Comparison of ENCODE assay signal across 1 cellular context in the genomic region with DNA sequence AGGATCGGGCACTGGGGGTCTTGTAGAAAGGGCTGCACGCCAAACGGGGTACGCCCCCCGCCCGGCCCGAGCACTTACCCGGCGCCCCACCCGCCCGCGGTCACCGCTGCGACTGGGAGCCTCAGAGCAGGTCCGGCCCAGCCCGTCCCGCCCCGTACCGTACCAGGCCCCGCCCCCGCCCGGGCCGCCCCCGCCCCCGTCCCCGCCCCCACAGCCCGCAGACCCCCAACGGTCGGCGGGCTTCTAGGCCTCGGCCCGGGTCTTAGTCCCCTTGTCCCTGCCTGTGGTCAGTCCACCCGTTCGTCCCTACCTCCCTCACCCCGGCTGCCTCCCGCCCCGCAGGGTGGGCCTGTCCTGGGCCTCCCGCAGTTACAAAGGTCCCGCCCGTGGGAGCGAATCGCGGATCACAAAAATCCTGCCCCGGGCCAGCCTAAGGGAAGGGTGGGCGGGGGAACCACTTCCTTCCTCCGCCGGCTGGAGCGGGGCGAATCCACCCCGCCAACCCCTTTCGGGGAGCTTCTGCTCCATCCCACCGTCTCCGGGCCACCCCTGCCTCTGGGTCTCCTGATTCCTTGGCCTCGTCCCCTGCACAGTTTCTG.
TF ChIP-seq lines count a peak whose summit lies in the region.

A gene with protein sequence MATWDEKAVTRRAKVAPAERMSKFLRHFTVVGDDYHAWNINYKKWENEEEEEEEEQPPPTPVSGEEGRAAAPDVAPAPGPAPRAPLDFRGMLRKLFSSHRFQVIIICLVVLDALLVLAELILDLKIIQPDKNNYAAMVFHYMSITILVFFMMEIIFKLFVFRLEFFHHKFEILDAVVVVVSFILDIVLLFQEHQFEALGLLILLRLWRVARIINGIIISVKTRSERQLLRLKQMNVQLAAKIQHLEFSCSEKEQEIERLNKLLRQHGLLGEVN (minus strand): TSS at position 114 of the 599 bp plus-strand sequence. CDS start 5,870 bp downstream, outside the sequence.

TF ChIP-seq in HEK293, 187 proteins besides CTCF, POLR2A, EP300 and RAD21 (continued from another document):
- TF ChIP-seq PRDM10 (tag by site-specific recombination; IDR thresholded peaks at IDR 0.05) (peak; percentile 92), ZNF335 (tag by site-specific recombination; conservative IDR thresholded peaks at IDR 0.05) (no peak; the same call in 1 of the 2 replicates), GFI1B (tag by site-specific recombination; IDR thresholded peaks at IDR 0.05) (no peak), GLI4 (tag by site-specific recombination; IDR thresholded peaks at IDR 0.05) (no peak), ZSCAN30 (tag by site-specific recombination; IDR thresholded peaks at IDR 0.05) (no peak), ZNF433 (tag by site-specific recombination; IDR thresholded peaks at IDR 0.05; ENCODE audit: low read depth) (no peak), ZBTB20 (tag by site-specific recombination; IDR thresholded peaks at IDR 0.05) (peak; percentile 54; the same call in 1 of the 2 replicates), ZNF664 (tag by site-specific recombination; IDR thresholded peaks at IDR 0.05) (no peak), ZNF292 (tag by site-specific recombination; IDR thresholded peaks at IDR 0.05; ENCODE audit: borderline replicate concordance, low read depth) (no peak), TCF7L2 (IDR thresholded peaks at IDR 0.05; ENCODE audit: borderline replicate concordance, low read depth, low read length) (no peak), ZNF560 (tag by site-specific recombination; IDR thresholded peaks at IDR 0.05; ENCODE audit: borderline replicate concordance) (no peak), REPIN1 (tag by site-specific recombination; IDR thresholded peaks at IDR 0.05; ENCODE audit: low read depth) (no peak), ZNF391 (tag by site-specific recombination; IDR thresholded peaks at IDR 0.05; ENCODE audit: borderline replicate concordance, low read depth) (no peak), ZNF596 (tag by site-specific recombination; IDR thresholded peaks at IDR 0.05) (no peak)
- TF ChIP-seq, protein P1, sequence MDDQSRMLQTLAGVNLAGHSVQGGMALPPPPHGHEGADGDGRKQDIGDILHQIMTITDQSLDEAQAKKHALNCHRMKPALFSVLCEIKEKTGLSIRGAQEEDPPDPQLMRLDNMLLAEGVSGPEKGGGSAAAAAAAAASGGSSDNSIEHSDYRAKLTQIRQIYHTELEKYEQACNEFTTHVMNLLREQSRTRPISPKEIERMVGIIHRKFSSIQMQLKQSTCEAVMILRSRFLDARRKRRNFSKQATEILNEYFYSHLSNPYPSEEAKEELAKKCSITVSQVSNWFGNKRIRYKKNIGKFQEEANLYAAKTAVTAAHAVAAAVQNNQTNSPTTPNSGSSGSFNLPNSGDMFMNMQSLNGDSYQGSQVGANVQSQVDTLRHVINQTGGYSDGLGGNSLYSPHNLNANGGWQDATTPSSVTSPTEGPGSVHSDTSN (CRISPR knock-in tag; IDR thresholded peaks at IDR 0.05), result no peak
